In genomic region chr3:102979682-102980378, GRCh38 we compare ENCODE assay signal across 9 cellular contexts.
DNase-seq lines count a peak whose midpoint lies in the region; ATAC-seq and TF ChIP-seq lines count a peak whose summit lies in the region.
"Had no signal": no experiment of that assay in that cellular context is flagged by ENCODE, and none has a peak within 500 bp of the region (broad histone marks: within the 10 kb centered on the region; RNA-seq: fewer than 3 reads in every experiment).

No MANE protein-coding gene starts in this region.

- H3K4me3 Mint-ChIP-seq in chondrocyte (ENCODE audit: unreplicated experiment) = no peak overlapping the region
- H3K4me3 Mint-ChIP-seq: central memory CD8-positive, alpha-beta T cell had no signal

- ATAC-seq in IMR-90 (ENCODE audit: low read depth) (peak; percentile 77), upper lobe of right lung (peak; percentile 59)

- H2BK5ac ChIP-seq in IMR-90 (ENCODE audit: low read depth, low read length, poor library complexity, severe bottlenecking) = no peak overlapping the region

- TF ChIP-seq CTCF in IMR-90 (conservative IDR thresholded peaks at IDR 0.05; ENCODE audit: low read depth, low read length) (no peak), chondrocyte (IDR thresholded peaks at IDR 0.05) (no peak), upper lobe of right lung (IDR thresholded peaks at IDR 0.05) (no peak), OCI-LY7 (conservative IDR thresholded peaks at IDR 0.05; ENCODE audit: low read length) (no peak)

- intact Hi-C loops in IMR-90 (cut with micrococcal nuclease) = no loop called here
- intact Hi-C loops in upper lobe of right lung (cut with DNase I) = no loop called here
- intact Hi-C loops in OCI-LY7 (cut with micrococcal nuclease; ENCODE audit: unreplicated experiment) = no loop called here

- H3K4me1 ChIP-seq in IMR-90 (ENCODE audit: control insufficient read depth, insufficient read depth, low read length) (no peaks in the 10 kb centered on the region), upper lobe of right lung (no peaks in the 10 kb centered on the region), OCI-LY7 (ENCODE audit: insufficient read depth, low read length, poor library complexity, severe bottlenecking) (no peaks in the 10 kb centered on the region)

- no peaks in the 10 kb centered on the region for H3K27me3 Mint-ChIP-seq in chondrocyte (ENCODE audit: low read depth)
- H3K27me3 Mint-ChIP-seq: central memory CD8-positive, alpha-beta T cell had no signal

- BruUV-seq in IMR-90 (replicated peaks; lab: Mats Ljungman, UMichigan) (no TSS peak), OCI-LY7 (replicated peaks; lab: Mats Ljungman, UMichigan) (no TSS peak)

- H3K79me1 ChIP-seq in IMR-90 (ENCODE audit: low read depth in 1 of 2, low read length in 2 of 2) = no peaks in the 10 kb centered on the region

- no peak overlapping the region for H3K18ac ChIP-seq in IMR-90 (ENCODE audit: low read depth, low read length)

- no peak overlapping the region for H4K5ac ChIP-seq in IMR-90 (ENCODE audit: low read depth, low read length)

- dilution Hi-C loops in IMR-90 (cut with HindIII; ENCODE audit: low sequenced_read_pairs, unreplicated experiment) = no loop called here

- H4K91ac ChIP-seq in IMR-90 (ENCODE audit: insufficient read depth, low read depth, low read length) = no peak overlapping the region

- no peak overlapping the region for H2BK120ac ChIP-seq in IMR-90 (ENCODE audit: low read depth, low read length)

- CTCF ChIA-PET in IMR-90 (lab: Yijun Ruan, JAX) (no interaction called here), OCI-LY7 (lab: Charles Lee; ENCODE audit: unreplicated experiment) (no interaction called here)

- no peak overlapping the region for H3K56ac ChIP-seq in IMR-90 (ENCODE audit: extremely low read depth, insufficient read depth, low read length)

- no peak overlapping the region for H3K23ac ChIP-seq in IMR-90 (ENCODE audit: low read depth, low read length)

- H3K4me3 ChIP-seq in IMR-90 (ENCODE audit: insufficient read depth, low read depth, low read length) (no peak overlapping the region), upper lobe of right lung (no peak overlapping the region), OCI-LY7 (ENCODE audit: low read depth, low read length, poor library complexity, severe bottlenecking) (no peak overlapping the region)

- no peak for TF ChIP-seq RAD21 in IMR-90 (IDR thresholded peaks at IDR 0.05; ENCODE audit: low read length)

- H3K27ac ChIP-seq in IMR-90 (ENCODE audit: insufficient read depth, low read length) (no peak overlapping the region), upper lobe of right lung (no peak overlapping the region), OCI-LY7 (ENCODE audit: low read depth, low read length, poor library complexity, severe bottlenecking) (no peak overlapping the region)

- H3K4me2 ChIP-seq in IMR-90 (ENCODE audit: low read depth, low read length) (no peak overlapping the region), OCI-LY7 (ENCODE audit: low read length) (no peak overlapping the region)

- H2AFZ ChIP-seq in IMR-90 (replicated peaks; ENCODE audit: low read length, poor library complexity) (no peak overlapping the region), OCI-LY7 (ENCODE audit: low read length) (no peak overlapping the region)

- no peaks in the 10 kb centered on the region for H3K79me2 ChIP-seq in OCI-LY7 (ENCODE audit: insufficient read depth, low read depth, low read length)

- no peak overlapping the region for H3K9ac ChIP-seq in IMR-90 (ENCODE audit: low read depth, low read length)

- H3K9me3 ChIP-seq in IMR-90 (ENCODE audit: control insufficient read depth, insufficient read depth, low read length) (no peaks in the 10 kb centered on the region; the same call in 1 of the 2 replicates), upper lobe of right lung (no peaks in the 10 kb centered on the region), OCI-LY7 (ENCODE audit: low read length) (no peaks in the 10 kb centered on the region)

- H3K27ac Mint-ChIP-seq in chondrocyte (ENCODE audit: unreplicated experiment) = peak overlapping the region; percentile 71

- in situ Hi-C loops in IMR-90 (cut with MboI; ENCODE audit: low sequenced_read_pairs) = no loop called here

- peak; percentile 84 for DNase-seq in IMR-90
- no peak for DNase-seq in chondrocyte (ENCODE audit: low spot score)
- peak; percentile 37 to 47 for DNase-seq in lung microvascular endothelial cell (ENCODE audit: low read depth in 2 of 2)
- DNase-seq in upper lobe of right lung = no peak
- no peak for DNase-seq in OCI-LY7 (ENCODE audit: low spot score)
- no peak for DNase-seq in midbrain (lab: John Stamatoyannopoulos, UW)
- no peak for DNase-seq in activated gamma-delta T cell treated with Interleukin-2 at 50 U/mL for 16 hours
- no peak for DNase-seq in NCI-H1092 (lab: John Stamatoyannopoulos, UW)

- H3K14ac ChIP-seq in IMR-90 (replicated peaks; ENCODE audit: low read depth, low read length) = no peak overlapping the region

- no peak overlapping the region for H4K8ac ChIP-seq in IMR-90 (ENCODE audit: low read depth in 2 of 2, low read length in 2 of 2)

- H3K4me1 Mint-ChIP-seq in chondrocyte (ENCODE audit: low read depth) = peaks cover 23% of the 10 kb centered on the region
- H3K4me1 Mint-ChIP-seq: central memory CD8-positive, alpha-beta T cell had no signal

- no peak overlapping the region for H2BK15ac ChIP-seq in IMR-90 (ENCODE audit: low read depth, low read length)

- no peak for TF ChIP-seq POLR2A in IMR-90 (IDR thresholded peaks at IDR 0.05; ENCODE audit: low read depth, low read length)

- H3K9me3 Mint-ChIP-seq in chondrocyte (ENCODE audit: low read depth) = peaks cover 10% of the 10 kb centered on the region

- H4K20me1 ChIP-seq in IMR-90 (ENCODE audit: insufficient read depth, low read length) (no peaks in the 10 kb centered on the region), OCI-LY7 (ENCODE audit: insufficient read depth, low read length) (no peaks in the 10 kb centered on the region; the same call in 1 of the 2 replicates)

- no peaks in the 10 kb centered on the region for H3K27me3 ChIP-seq in IMR-90 (ENCODE audit: control insufficient read depth, insufficient read depth, low read length)
- H3K27me3 ChIP-seq in upper lobe of right lung = no peaks in the 10 kb centered on the region

- POLR2A ChIA-PET in IMR-90 (lab: Charles Lee; ENCODE audit: unreplicated experiment) (no interaction called here), OCI-LY7 (lab: Charles Lee) (no interaction called here)

- H3K36me3 ChIP-seq in IMR-90 (ENCODE audit: control insufficient read depth, insufficient read depth, low read length) (no peaks in the 10 kb centered on the region), upper lobe of right lung (no peaks in the 10 kb centered on the region), OCI-LY7 (ENCODE audit: insufficient read depth, low read length) (no peaks in the 10 kb centered on the region)

- no peaks in the 10 kb centered on the region for H3K36me3 Mint-ChIP-seq in chondrocyte (ENCODE audit: low read depth)

- no peaks in the 10 kb centered on the region for H3K9me2 ChIP-seq in OCI-LY7 (ENCODE audit: insufficient read depth, low read length)

- WGBS in IMR-90 (ENCODE audit: extremely low coverage in 2 of 2, insufficient read length in 1 of 2), 2 experiments = no CpG with 5 or more reads among the region's 4 CpGs

- no peak overlapping the region for H3K4ac ChIP-seq in IMR-90 (ENCODE audit: low read depth, low read length)

- H2AK5ac ChIP-seq in IMR-90 (ENCODE audit: low read depth, low read length) = no peak overlapping the region

- H2AK9ac ChIP-seq in IMR-90 (replicated peaks; ENCODE audit: low read depth, low read length, poor library complexity) = no peak overlapping the region

- no peaks in the 10 kb centered on the region for H3K9me1 ChIP-seq in IMR-90 (ENCODE audit: insufficient read depth, low read length)

- H2BK20ac ChIP-seq in IMR-90 (ENCODE audit: low read depth, low read length) = no peak overlapping the region

TF ChIP-seq in IMR-90, 13 proteins besides CTCF, POLR2A, EP300 and RAD21:
- TF ChIP-seq CHD1 (IDR thresholded peaks at IDR 0.05; ENCODE audit: low read depth, low read length) (no peak), FOS (IDR thresholded peaks at IDR 0.05; ENCODE audit: low read depth, low read length) (0 out of 2 replicates have a peak, but pooled peaks have one; percentile 20), NFE2L2 (IDR thresholded peaks at IDR 0.05; ENCODE audit: low read depth, low read length) (no peak), MAZ (IDR thresholded peaks at IDR 0.05; ENCODE audit: borderline replicate concordance, low read depth, low read length) (no peak), BHLHE40 (IDR thresholded peaks at IDR 0.05; ENCODE audit: low read depth, low read length) (no peak), ELK1 (IDR thresholded peaks at IDR 0.05; ENCODE audit: borderline replicate concordance, low read depth, low read length) (no peak)

Comparison
In these comparisons a context has a peak if more than half of its experiments do, and no peak if none do; other contexts are left out.
1. DNase-seq: peak in IMR-90 (single experiment) and lung microvascular endothelial cell (2 of 2); none in chondrocyte (single experiment), upper lobe of right lung (single experiment), OCI-LY7 (single experiment), midbrain (single experiment), activated gamma-delta T cell treated with Interleukin-2 at 50 U/mL for 16 hours (single experiment) and NCI-H1092 (single experiment).